18 cellular contexts compared by ENCODE assay signal in genomic region chr20:48373555-48373934, GRCh38.
DNase-seq lines count a peak whose midpoint lies in the region; ATAC-seq and TF ChIP-seq lines count a peak whose summit lies in the region.
"Had no signal": no experiment of that assay in that cellular context is flagged by ENCODE, and none has a peak within 500 bp of the region (broad histone marks: within the 10 kb centered on the region; RNA-seq: fewer than 3 reads in every experiment).

No MANE protein-coding gene starts in this region.

- H4K20me1 ChIP-seq in GM23338 (replicated peaks; ENCODE audit: insufficient read depth): no peaks in the 10 kb centered on the region

- no peak for DNase-seq in GM23338 (ENCODE audit: low spot score)
- DNase-seq in RWPE1 (ENCODE audit: low spot score): no peak
- DNase-seq in osteocyte (ENCODE audit: extremely low spot score, unreplicated experiment): no peak
- no peak for DNase-seq in A673 (ENCODE audit: low spot score)
- no peak for DNase-seq in NCI-H2171 (lab: John Stamatoyannopoulos, UW)
- no peak for DNase-seq in activated T-cell treated with anti-CD3 and anti-CD28 coated beads for 4 hours
- DNase-seq: CD8-positive, alpha-beta memory T cell; GOT3; HFFc6; NCI-H2107; NCI-H446; NCI-H774 had no signal

- BruUV-seq in A673 (replicated peaks; lab: Mats Ljungman, UMichigan): no TSS peak

- ATAC-seq in GM23338 (no peak), GM21786 (IDR thresholded peaks at IDR 0.05; ENCODE audit: unreplicated experiment) (no peak)

- H3K9me3 ChIP-seq in liver (ENCODE audit: control insufficient read depth in 4 of 4, low read length in 3 of 4) (no peaks in the 10 kb centered on the region), A673 (ENCODE audit: low read depth, low read length, poor library complexity, severe bottlenecking) (no peaks in the 10 kb centered on the region)

- H3K36me3 Mint-ChIP-seq in GM23338 (ENCODE audit: low read depth) (no peaks in the 10 kb centered on the region), osteocyte (ENCODE audit: unreplicated experiment) (no peaks in the 10 kb centered on the region)
- H3K36me3 Mint-ChIP-seq: CD8-positive, alpha-beta memory T cell had no signal

- no peak for TF ChIP-seq CTCF in GM23338 (conservative IDR thresholded peaks at IDR 0.05; ENCODE audit: low read depth in 2 of 2)
- TF ChIP-seq CTCF in RWPE1 (conservative IDR thresholded peaks at IDR 0.05; ENCODE audit: low read depth): no peak
- TF ChIP-seq CTCF in liver (IDR thresholded peaks at IDR 0.05; ENCODE audit: low read depth, low read length, missing input control): no peak
- TF ChIP-seq CTCF in osteocyte (IDR thresholded peaks at IDR 0.05): no peak
- no peak for TF ChIP-seq CTCF in A673 (conservative IDR thresholded peaks at IDR 0.05; ENCODE audit: low read depth, low read length)

- intact Hi-C loops in A673 (cut with micrococcal nuclease; ENCODE audit: unreplicated experiment): no loop called here

- H3K27me3 Mint-ChIP-seq in GM23338 (ENCODE audit: insufficient read depth, low read depth, poor library complexity): peaks cover 16% of the 10 kb centered on the region
- peaks cover 45% of the 10 kb centered on the region for H3K27me3 Mint-ChIP-seq in osteocyte (ENCODE audit: unreplicated experiment)

- H3K9ac ChIP-seq in liver (ENCODE audit: low read depth in 1 of 2, low read length in 2 of 2): no peak overlapping the region
- H3K9ac ChIP-seq: KMS-11 had no signal

- H3K9me3 Mint-ChIP-seq in GM23338 (peaks cover 4% of the 10 kb centered on the region; the same call in 1 of the 3 replicates), osteocyte (ENCODE audit: unreplicated experiment) (no peaks in the 10 kb centered on the region)
- H3K9me3 Mint-ChIP-seq: CD8-positive, alpha-beta memory T cell had no signal

- H3K4me1 ChIP-seq in GM23338 (ENCODE audit: insufficient read depth) (peaks cover 20% of the 10 kb centered on the region), liver (ENCODE audit: control insufficient read depth in 4 of 4, insufficient read depth in 4 of 4, low read length in 3 of 4) (peaks cover 2 to 10% (median 8%) of the 10 kb centered on the region in 4 donors), A673 (ENCODE audit: insufficient read depth, low read length, poor library complexity, severe bottlenecking) (peaks cover 42% of the 10 kb centered on the region)

- H3F3A ChIP-seq in GM23338 (replicated peaks; ENCODE audit: low read depth): no peaks in the 10 kb centered on the region

- peak overlapping the region; percentile 90; the same call in 1 of the 2 replicates for H2AFZ ChIP-seq in GM23338

- WGBS in liver: 80% methylated on average over 19 of the region's 19 CpGs

- 0 out of 2 replicates have a peak, but pooled peaks cover 4% of the 10 kb centered on the region for H3K9me2 ChIP-seq in GM23338 (ENCODE audit: insufficient read depth)

- no peaks in the 10 kb centered on the region for H3K79me2 ChIP-seq in GM23338 (replicated peaks; ENCODE audit: insufficient read depth)

- H3K27ac Mint-ChIP-seq in GM23338: no peak overlapping the region
- H3K27ac Mint-ChIP-seq in osteocyte (ENCODE audit: unreplicated experiment): peak overlapping the region; percentile 45
- H3K27ac Mint-ChIP-seq: B cell; CD8-positive, alpha-beta memory T cell; HFFc6 had no signal

- H3K27me3 ChIP-seq in GM23338 (ENCODE audit: insufficient read depth) (no peaks in the 10 kb centered on the region), liver (ENCODE audit: control insufficient read depth in 4 of 4, insufficient read depth in 4 of 4, low read length in 3 of 4) (no peaks in the 10 kb centered on the region), A673 (replicated peaks; ENCODE audit: insufficient read depth, low read depth, low read length, poor library complexity) (no peaks in the 10 kb centered on the region)
- H3K27me3 ChIP-seq: SJCRH30 had no signal

- no peak for TF ChIP-seq RAD21 in liver (IDR thresholded peaks at IDR 0.05)

- POLR2A ChIA-PET in RWPE1 (lab: Yijun Ruan, JAX; ENCODE audit: low non-redundant PET) (no interaction called here), A673 (lab: Charles Lee; ENCODE audit: low non-redundant PET) (no interaction called here)

- H3K36me3 ChIP-seq in GM23338 (ENCODE audit: insufficient read depth): no peaks in the 10 kb centered on the region
- no peaks in the 10 kb centered on the region for H3K36me3 ChIP-seq in liver (ENCODE audit: control insufficient read depth in 4 of 4, insufficient read depth in 3 of 4, low read depth in 1 of 4, low read length in 3 of 4)
- H3K36me3 ChIP-seq in A673 (ENCODE audit: insufficient read depth, low read length, poor library complexity, severe bottlenecking): no peaks in the 10 kb centered on the region
- H3K36me3 ChIP-seq: SJCRH30 had no signal

- H3K27ac ChIP-seq in GM23338 (ENCODE audit: low read depth): no peak overlapping the region
- peak overlapping the region; percentile 73 for H3K27ac ChIP-seq in RWPE1
- peak overlapping the region; percentile 37 for H3K27ac ChIP-seq in liver (ENCODE audit: low read depth in 1 of 2, low read length in 2 of 2)
- H3K27ac ChIP-seq in A673 (ENCODE audit: low read depth, low read length, poor library complexity, severe bottlenecking): no peak overlapping the region
- H3K27ac ChIP-seq: HL-60, KMS-11, SJCRH30 had no signal

- H3K4me3 Mint-ChIP-seq in GM23338 (no peak overlapping the region), osteocyte (ENCODE audit: unreplicated experiment) (peak overlapping the region; percentile 5)
- H3K4me3 Mint-ChIP-seq: B cell; CD8-positive, alpha-beta memory T cell; HFFc6 had no signal

- peaks cover 41% of the 10 kb centered on the region for H3K4me1 Mint-ChIP-seq in GM23338
- H3K4me1 Mint-ChIP-seq in osteocyte (ENCODE audit: unreplicated experiment): peaks cover 26% of the 10 kb centered on the region
- H3K4me1 Mint-ChIP-seq: CD8-positive, alpha-beta memory T cell had no signal

- CTCF ChIA-PET in RWPE1 (lab: Yijun Ruan, JAX): interaction anchor here (0.7 to 1.2 kb wide), 2 partner anchors 98 to 591 kb away, joined by 3 to 4 read pairs; no protein-coding TSS in a partner anchor
- CTCF ChIA-PET in A673 (lab: Charles Lee): no interaction called here

- H3K4me3 ChIP-seq in GM23338 (no peak overlapping the region), liver (ENCODE audit: low read depth in 1 of 3, low read length in 3 of 3) (no peak overlapping the region), A673 (ENCODE audit: low read depth, low read length, poor library complexity, severe bottlenecking) (no peak overlapping the region)
- H3K4me3 ChIP-seq: SJCRH30 had no signal

- no peak overlapping the region for H3K4me2 ChIP-seq in GM23338
- H3K4me2 ChIP-seq: KMS-11 had no signal

TF ChIP-seq in GM23338, 12 proteins besides CTCF, POLR2A, EP300 and RAD21 (continues in another document):
- TF ChIP-seq NANOG (IDR thresholded peaks at IDR 0.05; ENCODE audit: borderline replicate concordance): no peak
- no peak for TF ChIP-seq EZH2phosphoT487 (IDR thresholded peaks at IDR 0.05; ENCODE audit: unreplicated experiment)
- no peak for TF ChIP-seq POLR2AphosphoS5 (IDR thresholded peaks at IDR 0.05; ENCODE audit: low read depth)
- no peak for TF ChIP-seq STAT1 (IDR thresholded peaks at IDR 0.05; ENCODE audit: unreplicated experiment)
- TF ChIP-seq CREB1 (CRISPR knock-in tag; IDR thresholded peaks at IDR 0.05; ENCODE audit: low read depth): no peak
- no peak for TF ChIP-seq ZNF331 (CRISPR knock-in tag; IDR thresholded peaks at IDR 0.05; ENCODE audit: low read depth)

TF ChIP-seq in liver, 16 proteins besides CTCF, POLR2A, EP300 and RAD21:
- TF ChIP-seq FOXA1 (IDR thresholded peaks at IDR 0.05) (no peak), GABPA (IDR thresholded peaks at IDR 0.05 in 1 of 2, conservative IDR thresholded peaks at IDR 0.05 in 1 of 2) (no peak), TAF1 (conservative IDR thresholded peaks at IDR 0.05) (no peak), RXRA (IDR thresholded peaks at IDR 0.05) (no peak), MAX (IDR thresholded peaks at IDR 0.05) (no peak), JUND (IDR thresholded peaks at IDR 0.05) (no peak), EGR1 (IDR thresholded peaks at IDR 0.05; ENCODE audit: low read depth in 2 of 2) (no peak), HNF4G (IDR thresholded peaks at IDR 0.05) (no peak), NR2F2 (IDR thresholded peaks at IDR 0.05) (no peak), ZBTB33 (IDR thresholded peaks at IDR 0.05) (no peak), ATF3 (IDR thresholded peaks at IDR 0.05) (no peak), YY1 (IDR thresholded peaks at IDR 0.05) (no peak), FOXA2 (IDR thresholded peaks at IDR 0.05) (no peak), SP1 (IDR thresholded peaks at IDR 0.05) (no peak)

Comparison
In these comparisons a context has a peak if more than half of its experiments do, and no peak if none do; other contexts are left out.
1. H3K27ac ChIP-seq: peak in RWPE1 (single experiment) and liver (2 of 2); none in GM23338 (single experiment) and A673 (single experiment).